10 cellular contexts compared by ENCODE assay signal in the genomic region with DNA sequence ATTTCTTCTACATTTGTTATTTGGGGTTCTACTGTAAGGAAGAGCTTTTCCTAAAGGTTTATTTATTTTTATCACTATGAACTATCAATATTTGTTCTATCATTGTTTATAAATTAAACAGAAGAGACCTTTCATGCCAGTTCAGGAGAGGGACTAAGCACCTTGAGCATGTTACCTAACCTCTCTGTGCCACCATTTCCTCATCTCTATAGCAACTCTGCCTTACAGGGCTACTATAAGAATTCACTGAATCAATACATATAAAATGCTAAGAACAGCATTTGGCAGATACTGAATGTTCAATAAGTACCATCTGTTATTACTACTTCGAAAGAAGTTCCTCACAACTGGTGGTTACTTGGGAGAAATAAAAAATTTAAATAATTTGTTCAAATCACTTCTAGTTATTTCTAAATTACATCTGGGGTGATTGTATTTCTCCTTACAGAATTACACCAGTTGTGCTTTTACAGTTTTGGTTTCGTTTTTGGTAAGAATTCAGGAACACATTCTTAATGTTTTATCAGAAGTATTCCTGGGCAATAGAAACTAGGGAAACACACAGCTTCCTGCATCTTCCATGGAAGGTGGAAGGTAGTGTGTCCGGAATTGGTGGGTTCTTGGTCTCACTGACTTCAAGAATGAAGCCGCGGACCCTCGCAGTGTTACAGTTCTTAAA. TPM values are rescaled to one million over a fixed set of nuclear protein-coding genes. Genes with fewer than 3 reads are reported as not detected.
DNase-seq lines count a peak whose midpoint lies in the region; ATAC-seq and TF ChIP-seq lines count a peak whose summit lies in the region.
"Had no signal": no experiment of that assay in that cellular context is flagged by ENCODE, and none has a peak within 500 bp of the region (broad histone marks: within the 10 kb centered on the region; RNA-seq: fewer than 3 reads in every experiment).

No MANE protein-coding gene starts in this region.

- H3K9me3 Mint-ChIP-seq in activated naive CD4-positive, alpha-beta T cell treated with anti-CD3 and anti-CD28 coated beads for 36 hours, result no peaks in the 10 kb centered on the region
- peaks cover 3% of the 10 kb centered on the region for H3K9me3 Mint-ChIP-seq in progenitor cell of endocrine pancreas (ENCODE audit: low read depth)

- TF ChIP-seq CTCF in suprapubic skin (IDR thresholded peaks at IDR 0.05), result no peak
- TF ChIP-seq CTCF in progenitor cell of endocrine pancreas (IDR thresholded peaks at IDR 0.05; ENCODE audit: unreplicated experiment), result no peak
- no peak for TF ChIP-seq CTCF in smooth muscle cell (IDR thresholded peaks at IDR 0.05; ENCODE audit: borderline replicate concordance, insufficient read depth, poor library complexity, severe bottlenecking)

- H3K4me3 Mint-ChIP-seq in activated naive CD4-positive, alpha-beta T cell treated with anti-CD3 and anti-CD28 coated beads for 36 hours, result peak overlapping the region; percentile 85
- H3K4me3 Mint-ChIP-seq in progenitor cell of endocrine pancreas (ENCODE audit: low read depth), result no peak overlapping the region

- intact Hi-C loops in activated naive CD4-positive, alpha-beta T cell treated with anti-CD3 and anti-CD28 coated beads for 36 hours (cut with micrococcal nuclease), result loop anchor here (1.0 kb wide), 1 partner anchor 47 kb away; the partner anchor contains the start of gene AREG

- TF ChIP-seq POLR2A in erythroblast (IDR thresholded peaks at IDR 0.05; ENCODE audit: low read length), result no peak
- TF ChIP-seq POLR2A in suprapubic skin (IDR thresholded peaks at IDR 0.05), result no peak

- 53% methylated on average over 6 of the region's 6 CpGs for WGBS in suprapubic skin
- WGBS in smooth muscle cell (ENCODE audit: low lambda C conversion rate), result 71% methylated on average over 6 of the region's 6 CpGs

- H3F3A ChIP-seq in smooth muscle cell (ENCODE audit: low read depth), result peaks cover 4% of the 10 kb centered on the region

- H3K4me3 ChIP-seq in suprapubic skin (peak overlapping the region; percentile 24), smooth muscle cell (no peak overlapping the region)

- no peaks in the 10 kb centered on the region for H3K36me3 Mint-ChIP-seq in activated naive CD4-positive, alpha-beta T cell treated with anti-CD3 and anti-CD28 coated beads for 36 hours (ENCODE audit: low read depth)
- no peaks in the 10 kb centered on the region for H3K36me3 Mint-ChIP-seq in progenitor cell of endocrine pancreas (ENCODE audit: insufficient read depth)

- H3K27ac ChIP-seq in suprapubic skin (no peak overlapping the region), smooth muscle cell (ENCODE audit: low read depth) (no peak overlapping the region)

- H2AFZ ChIP-seq in smooth muscle cell (ENCODE audit: low read depth), result no peak overlapping the region

- no peaks in the 10 kb centered on the region for H3K79me2 ChIP-seq in smooth muscle cell (ENCODE audit: low read depth)

- no peak for TF ChIP-seq EP300 in suprapubic skin (IDR thresholded peaks at IDR 0.05)

- H3K27me3 ChIP-seq in suprapubic skin (no peaks in the 10 kb centered on the region), smooth muscle cell (ENCODE audit: low read depth) (no peaks in the 10 kb centered on the region)

- H3K9ac ChIP-seq in smooth muscle cell (ENCODE audit: low read depth), result no peak overlapping the region

- ATAC-seq in HG02840 (IDR thresholded peaks at IDR 0.05; ENCODE audit: low FRiP score, unreplicated experiment), result no peak

- DNase-seq in activated naive CD4-positive, alpha-beta T cell treated with anti-CD3 and anti-CD28 coated beads for 36 hours, result no peak
- DNase-seq in activated naive CD4-positive, alpha-beta T cell treated with anti-CD3 and anti-CD28 coated beads, Interleukin-2, amount 50 U/mL, for 16 hours, result no peak
- DNase-seq in NOMO-1 treated with DMSO at 0.1 percent for 48 hours (lab: John Stamatoyannopoulos, UW; ENCODE audit: unreplicated experiment) (peak; percentile 66), erythroblast (lab: John Stamatoyannopoulos, UW) (peak; percentile 15 to 37), suprapubic skin (ENCODE audit: low spot score in 2 of 2) (no peak), progenitor cell of endocrine pancreas (ENCODE audit: low spot score, unreplicated experiment) (no peak), smooth muscle cell (lab: John Stamatoyannopoulos, UW; ENCODE audit: unreplicated experiment) (no peak)
- DNase-seq: dermis blood vessel endothelial cell, NCI-H1930 had no signal

- H4K20me1 ChIP-seq in smooth muscle cell (ENCODE audit: low read depth), result no peaks in the 10 kb centered on the region

- CTCF ChIA-PET in activated naive CD4-positive, alpha-beta T cell treated with anti-CD3 and anti-CD28 coated beads for 36 hours (lab: Charles Lee), result interaction anchor here (0.6 to 1.1 kb wide), 2 partner anchors 134 to 225 kb away, joined by 4 to 5 read pairs; no protein-coding TSS in a partner anchor

- H3K4me1 ChIP-seq in suprapubic skin (no peaks in the 10 kb centered on the region), smooth muscle cell (ENCODE audit: low read depth) (peaks cover 5% of the 10 kb centered on the region)

- no peaks in the 10 kb centered on the region for H3K27me3 Mint-ChIP-seq in activated naive CD4-positive, alpha-beta T cell treated with anti-CD3 and anti-CD28 coated beads for 36 hours (ENCODE audit: low read depth)
- no peaks in the 10 kb centered on the region for H3K27me3 Mint-ChIP-seq in progenitor cell of endocrine pancreas

- H3K27ac Mint-ChIP-seq in activated naive CD4-positive, alpha-beta T cell treated with anti-CD3 and anti-CD28 coated beads for 36 hours, result peak overlapping the region; percentile 86
- no peak overlapping the region for H3K27ac Mint-ChIP-seq in progenitor cell of endocrine pancreas

- no peak overlapping the region for H3K4me2 ChIP-seq in smooth muscle cell

- H3K36me3 ChIP-seq in suprapubic skin (no peaks in the 10 kb centered on the region), smooth muscle cell (ENCODE audit: low read depth) (no peaks in the 10 kb centered on the region)

- H3K9me3 ChIP-seq in suprapubic skin, result no peaks in the 10 kb centered on the region
- H3K9me3 ChIP-seq in smooth muscle cell (replicated peaks; ENCODE audit: low read depth), result no peaks in the 10 kb centered on the region

- peaks cover 5% of the 10 kb centered on the region for H3K4me1 Mint-ChIP-seq in activated naive CD4-positive, alpha-beta T cell treated with anti-CD3 and anti-CD28 coated beads for 36 hours (ENCODE audit: low read depth)
- H3K4me1 Mint-ChIP-seq in progenitor cell of endocrine pancreas (ENCODE audit: low read depth), result no peaks in the 10 kb centered on the region

RNA-seq across cellular contexts. Expression of gene EREG, which starts 32.9 kb away (rescaled TPM):
- not detected for total RNA-seq in activated naive CD4-positive, alpha-beta T cell treated with anti-CD3 and anti-CD28 coated beads for 36 hours
- total RNA-seq in suprapubic skin (10 to 100 TPM in 2 of 4 donors, 1 to 10 TPM in 2; 9.4 to 63.8 (median 31.6) TPM), progenitor cell of endocrine pancreas (not detected in 2 replicates), smooth muscle cell (1.3 and 1.9 TPM in 2 replicates)
- polyA plus RNA-seq in smooth muscle cell, result 0.27 and 0.55 TPM in 2 replicates

RNA-seq across cellular contexts. Expression of gene AREG, which starts 47.0 kb away (rescaled TPM):
- total RNA-seq in activated naive CD4-positive, alpha-beta T cell treated with anti-CD3 and anti-CD28 coated beads for 36 hours, result 1 to 10 TPM; 1.5 to 2.1 TPM
- 10 to 100 TPM; 13.0 to 40.6 (median 26.2) TPM for total RNA-seq in suprapubic skin
- total RNA-seq in progenitor cell of endocrine pancreas, result 2.2 and 3.6 TPM in 2 replicates
- total RNA-seq in smooth muscle cell, result 58.6 and 123 TPM in 2 replicates
- 83.5 and 86.9 TPM in 2 replicates for polyA plus RNA-seq in smooth muscle cell

Comparison
In these comparisons a context has a peak if more than half of its experiments do, and no peak if none do; other contexts are left out.
1. DNase-seq: peak in NOMO-1 treated with DMSO at 0.1 percent for 48 hours (single experiment) and erythroblast (2 of 2); none in activated naive CD4-positive, alpha-beta T cell treated with anti-CD3 and anti-CD28 coated beads for 36 hours (single experiment), activated naive CD4-positive, alpha-beta T cell treated with anti-CD3 and anti-CD28 coated beads, Interleukin-2, amount 50 U/mL, for 16 hours (single experiment), suprapubic skin (0 of 2), progenitor cell of endocrine pancreas (single experiment) and smooth muscle cell (single experiment).